Comparison of ENCODE assay signal across 8 cellular contexts in the genomic region with DNA sequence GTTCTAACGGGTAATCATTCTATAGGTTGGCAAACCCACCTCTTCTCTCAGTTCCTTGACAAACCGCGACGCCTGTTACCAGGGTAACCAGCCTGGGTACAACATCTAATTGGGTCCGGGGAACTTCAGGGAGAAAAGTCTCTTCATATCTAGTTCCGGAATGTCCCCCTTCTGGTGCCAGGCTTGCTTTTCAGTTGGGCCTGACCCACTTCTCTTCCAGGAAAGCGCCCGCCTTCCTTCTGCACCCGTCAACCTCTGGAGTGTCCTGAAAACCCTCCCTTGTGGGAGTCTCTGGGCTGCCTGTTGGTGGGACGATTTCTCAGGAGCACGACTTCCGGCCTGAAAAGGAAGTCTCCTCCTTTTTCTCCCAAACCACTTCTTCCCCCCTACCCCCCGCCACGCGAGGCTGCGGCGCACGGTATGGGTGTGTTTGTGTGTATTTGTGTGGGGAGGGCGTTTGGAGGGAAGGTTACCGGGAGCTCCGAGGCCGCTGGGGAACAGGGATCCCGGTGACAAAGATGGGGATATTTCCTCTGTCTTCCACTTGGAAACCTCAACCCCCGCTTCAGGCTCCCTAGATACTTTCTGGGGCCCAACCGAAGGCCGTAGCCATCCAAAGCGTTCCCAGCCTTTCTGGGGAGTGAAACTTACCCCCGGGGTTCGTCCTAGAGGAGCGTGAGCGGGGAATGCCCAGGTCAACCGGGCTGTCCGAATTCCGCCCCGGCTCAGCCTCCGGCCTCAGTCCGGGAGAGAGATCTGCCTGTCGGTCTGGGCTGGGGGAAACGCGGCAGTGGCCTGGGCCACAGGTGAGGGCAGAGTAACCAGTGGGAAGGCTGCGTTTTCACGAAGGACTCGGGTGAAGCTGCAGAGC. TPM values are rescaled to one million over a fixed set of nuclear protein-coding genes. Genes with fewer than 3 reads are reported as not detected.
DNase-seq lines count a peak whose midpoint lies in the region; ATAC-seq and TF ChIP-seq lines count a peak whose summit lies in the region.

A gene with protein sequence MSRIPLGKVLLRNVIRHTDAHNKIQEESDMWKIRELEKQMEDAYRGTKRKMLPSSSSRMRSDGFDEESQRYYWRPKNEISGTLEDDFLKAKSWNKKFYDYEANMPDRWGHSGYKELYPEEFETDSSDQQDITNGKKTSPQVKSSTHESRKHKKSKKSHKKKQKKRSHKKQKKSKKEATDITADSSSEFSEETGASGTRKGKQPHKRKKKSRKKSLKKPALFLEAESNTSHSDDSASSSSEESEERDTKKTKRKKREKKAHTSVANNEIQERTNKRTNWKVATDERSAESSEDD (plus strand): TSS at position 359 of the 871 bp plus-strand sequence. CDS start 1,276 bp downstream, outside the sequence.
A gene with protein sequence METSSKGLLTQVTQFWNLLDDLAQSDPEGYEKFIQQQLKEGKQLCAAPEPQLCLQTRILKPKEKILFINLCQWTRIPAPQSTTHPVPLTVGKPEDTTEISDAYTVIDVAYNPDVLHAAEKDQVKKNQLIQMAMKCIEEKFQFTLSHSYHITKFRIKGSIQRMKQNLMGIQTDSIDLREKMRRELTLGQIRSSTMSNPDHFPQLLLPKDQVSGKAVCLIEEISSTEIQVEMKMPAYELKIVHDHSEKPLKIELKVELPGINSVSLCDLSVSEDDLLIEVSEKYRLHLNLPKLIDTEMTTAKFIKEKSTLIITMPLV (minus strand): TSS at position 77 of the 871 bp plus-strand sequence. CDS start 843 bp downstream, outside the sequence.

- H3K36me3 ChIP-seq in adrenal gland (replicated peaks in 1 of 2), result peaks cover 0 to 38% of the 10 kb centered on the region in 2 donors
- H3K36me3 ChIP-seq in upper lobe of left lung, result peaks cover under 1 to 36% (median 20%) of the 10 kb centered on the region in 4 donors

- H3K4me3 ChIP-seq in GM12865 (ENCODE audit: low read depth, low read length) (peak within 1 kb of the TSS; percentile 91), adrenal gland (peak within 1 kb of the TSS; percentile 37 to 92 (median 52)), upper lobe of left lung (peak within 1 kb of the TSS; percentile 67 to 95 (median 80))

- intact Hi-C loops in adrenal gland (cut with DNase I) (no loop called here), left cardiac atrium (cut with DNase I) (no loop called here), posterior vena cava (cut with DNase I) (no loop called here)

- no peaks in the 10 kb centered on the region for H3K9me3 ChIP-seq in adrenal gland (replicated peaks in 1 of 3)
- no peaks in the 10 kb centered on the region for H3K9me3 ChIP-seq in upper lobe of left lung

- TF ChIP-seq POLR2A in adrenal gland (IDR thresholded peaks at IDR 0.05), result peak in 1 of 2 donors; percentile 20
- TF ChIP-seq POLR2A in upper lobe of left lung (IDR thresholded peaks at IDR 0.05), result peak in 2 of 4 donors; percentile 32 to 55

- H3K27me3 ChIP-seq in adrenal gland (no peaks in the 10 kb centered on the region), upper lobe of left lung (no peaks in the 10 kb centered on the region)

- no peak for TF ChIP-seq CTCF in GM12865 (IDR thresholded peaks at IDR 0.05; ENCODE audit: insufficient read depth, low read depth, low read length, missing control alignments)
- peak in 4 of 6 experiments; percentile 18 to 36 (median 26) for TF ChIP-seq CTCF in adrenal gland (IDR thresholded peaks at IDR 0.05)
- TF ChIP-seq CTCF in upper lobe of left lung (IDR thresholded peaks at IDR 0.05), result peak in 2 of 6 experiments; percentile 28 to 40

- H3K27ac ChIP-seq in adrenal gland, result peak within 1 kb of the TSS; percentile 56 to 89 (median 85)
- H3K27ac ChIP-seq in upper lobe of left lung, result peak within 1 kb of the TSS; percentile 83 to 92 (median 90)

- WGBS in adrenal gland, 4 donors, result 0 to 1% (median 0%) methylated on average over 26 to 43 of the region's 43 CpGs
- WGBS in upper lobe of left lung, 2 donors, result 0 to 1% methylated on average over 24 to 43 of the region's 43 CpGs

- TF ChIP-seq EP300 in upper lobe of left lung (IDR thresholded peaks at IDR 0.05), result no peak

- DNase-seq in GM12865 (ENCODE audit: low read depth) (peak; percentile 92), NCI-H128 (lab: John Stamatoyannopoulos, UW; ENCODE audit: unreplicated experiment) (peak; percentile 68), SW 1271 (lab: John Stamatoyannopoulos, UW) (peak; percentile 91 to 99), adrenal gland (peak; percentile 76 to 88 (median 78)), left cardiac atrium (peak; percentile 83), posterior vena cava (ENCODE audit: low spot score) (peak; percentile 91), upper lobe of left lung (peak; percentile 86 to 91)

- H3K4me1 ChIP-seq in adrenal gland (replicated peaks in 1 of 2) (peaks cover 10 to 14% of the 10 kb centered on the region in 2 donors), upper lobe of left lung (peaks cover 12 to 22% (median 13%) of the 10 kb centered on the region in 4 donors)

- ATAC-seq in HG02678 (IDR thresholded peaks at IDR 0.05; ENCODE audit: unreplicated experiment) (peak; percentile 89), left cardiac atrium (peak; percentile 92 to 94), upper lobe of left lung (ENCODE audit: low FRiP score in 2 of 2) (peak; percentile 94 to 97)

RNA-seq across cellular contexts. Expression of the first gene that starts in this region (rescaled TPM):
- total RNA-seq in adrenal gland (10 to 100 TPM in 7 of 8 donors, 1 to 10 TPM in 1; 9.8 to 40.5 (median 16.5) TPM), left cardiac atrium (10 to 100 TPM in 1 of 2 donors, 1 to 10 TPM in 1; 6.7 to 10.4 TPM), posterior vena cava (10 to 100 TPM; 14.0 to 15.0 TPM), upper lobe of left lung (10 to 100 TPM in 5 of 6 donors, 1 to 10 TPM in 1; 8.3 to 24.5 (median 14.9) TPM)
- polyA plus RNA-seq in adrenal gland, result 10 to 100 TPM in 2 of 3 donors, 1 to 10 TPM in 1; 9.8 to 34.5 (median 10.3) TPM

RNA-seq across cellular contexts. Expression of the second gene that starts in this region (rescaled TPM):
- total RNA-seq in adrenal gland (1 to 10 TPM in 7 of 8 donors, under 1 TPM in 1; 0.91 to 3.7 (median 2.2) TPM), left cardiac atrium (1 to 10 TPM in 1 of 2 donors, under 1 TPM in 1; 0.76 to 1.3 TPM), posterior vena cava (1 to 10 TPM in 1 of 2 donors, under 1 TPM in 1; 0.86 to 1.7 TPM), upper lobe of left lung (10 to 100 TPM in 1 of 6 donors, 1 to 10 TPM in 5; 1.2 to 24.1 (median 4.0) TPM)
- polyA plus RNA-seq in adrenal gland, result 1 to 10 TPM; 2.1 to 3.3 (median 2.2) TPM

Comparison
In these comparisons a context has a peak if more than half of its experiments do, and no peak if none do; other contexts are left out.
1. Peak in every context shown above with its lines: DNase-seq, ATAC-seq, H3K4me3 ChIP-seq and H3K27ac ChIP-seq.